Comparison of ENCODE assay signal across 8 cellular contexts in the genomic region with DNA sequence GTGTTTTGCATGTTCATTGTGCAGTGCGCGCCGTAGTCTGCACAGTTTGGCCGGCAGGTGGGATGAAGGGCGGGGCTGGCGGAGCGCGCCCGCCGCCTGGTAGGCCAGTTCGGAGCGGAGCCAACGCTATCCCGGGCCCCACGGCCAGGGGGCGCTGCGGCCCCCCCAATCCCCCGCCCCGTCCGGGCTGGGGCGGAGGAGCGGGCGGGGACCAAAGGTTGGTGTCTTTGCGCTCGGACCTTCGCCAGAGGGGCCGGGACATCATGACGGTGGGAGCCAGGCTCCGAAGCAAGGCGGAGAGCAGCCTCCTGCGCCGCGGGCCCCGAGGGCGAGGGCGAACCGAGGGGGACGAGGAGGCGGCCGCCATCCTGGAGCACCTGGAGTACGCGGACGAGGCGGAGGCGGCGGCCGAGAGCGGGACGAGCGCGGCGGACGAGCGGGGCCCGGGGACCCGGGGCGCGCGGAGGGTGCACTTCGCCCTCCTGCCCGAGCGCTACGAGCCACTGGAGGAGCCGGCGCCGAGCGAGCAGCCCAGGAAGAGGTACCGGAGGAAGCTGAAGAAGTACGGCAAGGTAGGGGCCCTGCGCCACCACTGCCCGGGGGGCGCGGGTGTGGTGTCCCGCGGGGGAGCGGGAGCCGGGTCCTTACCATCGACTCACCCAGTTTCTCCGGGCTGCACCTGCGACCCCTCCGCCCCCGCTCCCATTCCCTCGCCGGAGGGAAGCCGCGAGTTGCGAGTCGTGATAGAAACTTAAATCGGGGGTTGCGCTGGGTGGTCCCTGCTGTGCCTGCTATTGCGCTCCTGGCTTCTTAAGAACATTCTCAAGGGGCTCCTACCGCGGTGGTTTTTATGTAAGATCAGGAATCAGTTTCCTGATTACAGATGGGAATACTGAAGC. TPM values are rescaled to one million over a fixed set of nuclear protein-coding genes. Genes with fewer than 3 reads are reported as not detected.
DNase-seq lines count a peak whose midpoint lies in the region; ATAC-seq, FAIRE-seq and TF ChIP-seq lines count a peak whose summit lies in the region.

Gene C1orf115, plus strand, starts transcription at position 224 of the 899 bp plus-strand sequence. Its CDS starts 40 bp downstream, at position 264.

- H3K27me3 ChIP-seq in bronchial epithelial cell (ENCODE audit: control insufficient read depth, insufficient read depth, low read length) (no peaks in the 10 kb centered on the region), keratinocyte (ENCODE audit: control insufficient read depth, extremely low read depth, insufficient read depth, low read length) (peaks cover 16% of the 10 kb centered on the region)

- DNase-seq in GM13977 (ENCODE audit: low spot score) (peak; percentile 94), NCI-H146 treated with DMSO at 0.1 percent for 48 hours (lab: John Stamatoyannopoulos, UW; ENCODE audit: unreplicated experiment) (peak; percentile 18), bronchial epithelial cell (ENCODE audit: low read depth) (peak; percentile 49), keratinocyte (ENCODE audit: low read depth, low spot score) (peak; percentile 2), NAMALWA (ENCODE audit: low spot score) (no peak)
- peak; percentile 57 to 71 for DNase-seq in stimulated activated CD4-positive, alpha-beta T cell treated with anti-CD3 and anti-CD28 coated beads, Interleukin-15, amount 100 ng/mL, for 1 hour (ENCODE audit: low read depth in 1 of 2, low spot score in 1 of 2)

- H3K9ac ChIP-seq in keratinocyte (ENCODE audit: control insufficient read depth, extremely low read depth, insufficient read depth, low read length) = peak within 1 kb of the TSS; percentile 51

- in situ Hi-C loops in GM13977 (cut with MboI; ENCODE audit: low pct_unique_long_range_greater_than_20kb, low sequenced_read_pairs, unreplicated experiment) = no loop called here

- dilution Hi-C loops in keratinocyte (cut with MboI; ENCODE audit: extremely low pct_ligation_motif_present, low sequenced_read_pairs) = no loop called here

- peak within 1 kb of the TSS; percentile 90 for H3K4me2 ChIP-seq in keratinocyte (ENCODE audit: control insufficient read depth, extremely low read depth, insufficient read depth, low read depth, low read length)

- H3K36me3 ChIP-seq in bronchial epithelial cell (ENCODE audit: control insufficient read depth, insufficient read depth, low read length) (no peaks in the 10 kb centered on the region), keratinocyte (ENCODE audit: control insufficient read depth in 2 of 2, extremely low read depth in 1 of 2, insufficient read depth in 2 of 2, low read length in 2 of 2) (no peaks in the 10 kb centered on the region)

- H3K4me1 ChIP-seq in keratinocyte (ENCODE audit: control insufficient read depth, extremely low read depth, insufficient read depth, low read length) = peaks cover 6% of the 10 kb centered on the region

- no peaks in the 10 kb centered on the region for H3K79me2 ChIP-seq in keratinocyte (ENCODE audit: control insufficient read depth, insufficient read depth, low read length)

- H3K4me3 ChIP-seq in WI38 (ENCODE audit: low read depth, low read length) (peak within 1 kb of the TSS; percentile 35), bronchial epithelial cell (ENCODE audit: low read depth, low read length) (peak within 1 kb of the TSS; percentile 64), keratinocyte (ENCODE audit: control insufficient read depth in 2 of 3, extremely low read depth in 1 of 3, insufficient read depth in 2 of 3, low read depth in 1 of 3, low read length in 3 of 3) (peak within 1 kb of the TSS; percentile 61 to 77 (median 66))

- H4K20me1 ChIP-seq in keratinocyte (ENCODE audit: control insufficient read depth, extremely low read depth, insufficient read depth, low read length) = no peaks in the 10 kb centered on the region

- no peaks in the 10 kb centered on the region for H3K9me3 ChIP-seq in keratinocyte (ENCODE audit: control insufficient read depth, low read depth, low read length)

- no peaks in the 10 kb centered on the region for H3K9me1 ChIP-seq in keratinocyte (ENCODE audit: control insufficient read depth, extremely low read depth, insufficient read depth, low read length)

- peak; percentile 97 for ATAC-seq in HG02759 (IDR thresholded peaks at IDR 0.05; ENCODE audit: unreplicated experiment)

- TF ChIP-seq CTCF in GM13977 (IDR thresholded peaks at IDR 0.05; ENCODE audit: extremely low read depth, insufficient read depth, missing control alignments) = peak; percentile 78
- peak; percentile 81 for TF ChIP-seq CTCF in WI38 (IDR thresholded peaks at IDR 0.05; ENCODE audit: low read depth, low read length)
- TF ChIP-seq CTCF in bronchial epithelial cell (IDR thresholded peaks at IDR 0.05; ENCODE audit: insufficient read depth, low read length, severe bottlenecking) = peak; percentile 99
- TF ChIP-seq CTCF in keratinocyte (optimal IDR thresholded peaks at IDR 0.05 in 1 of 3, IDR thresholded peaks at IDR 0.05 in 1 of 3, conservative IDR thresholded peaks at IDR 0.05 in 1 of 3; ENCODE audit: extremely low read depth in 1 of 3, insufficient read depth in 2 of 3, low read length in 3 of 3) = peak; percentile 74 to 98 (median 85)

- peak within 1 kb of the TSS; percentile 93 for H2AFZ ChIP-seq in keratinocyte (ENCODE audit: control insufficient read depth, low read length)

- no peak within 1 kb of the TSS for H3K27ac ChIP-seq in keratinocyte (ENCODE audit: control insufficient read depth, insufficient read depth, low read length)

- no peak for FAIRE-seq in bronchial epithelial cell (lab: Jason Lieb, UNC)
- FAIRE-seq in keratinocyte (lab: Jason Lieb, UNC) = no peak

RNA-seq across cellular contexts. Expression of gene C1orf115, which starts in this region (rescaled TPM):
- 1.3 and 2.8 TPM in 2 replicates for total RNA-seq in bronchial epithelial cell
- polyA plus RNA-seq in keratinocyte = 0.68 to 0.97 TPM (median 0.72 TPM) in 3 replicates
- 0.10 TPM for polyA plus RNA-seq in keratinocyte (2011; ENCODE audit: low read depth)
- polyA plus RNA-seq in keratinocyte (2011; cell fraction: cytosol; rRNA removed) = 0.79 and 0.97 TPM in 2 replicates
- polyA plus RNA-seq in keratinocyte (2011; cell fraction: nucleus; rRNA removed) = 0.73 and 0.90 TPM in 2 replicates
- 0.47 and 0.76 TPM in 2 replicates for polyA plus RNA-seq in keratinocyte (2012; ENCODE audit: low replicate concordance)
- polyA minus RNA-seq in keratinocyte = 0.33 to 0.66 TPM (median 0.64 TPM) in 3 replicates
- polyA minus RNA-seq in keratinocyte (2011; cell fraction: cytosol; rRNA and poly(A)+ RNA removed) = not detected
- polyA minus RNA-seq in keratinocyte (2011; cell fraction: nucleus; rRNA and poly(A)+ RNA removed) = 0.21 and 0.23 TPM in 2 replicates

Comparison
In these comparisons a context has a peak if more than half of its experiments do, and no peak if none do; other contexts are left out.
1. Peak in DNase-seq, H3K4me3 ChIP-seq, H3K9ac ChIP-seq and H3K4me2 ChIP-seq in keratinocyte; RNA of the gene not detected or under 1 TPM.